26 cellular contexts compared by ENCODE assay signal in the genomic region with DNA sequence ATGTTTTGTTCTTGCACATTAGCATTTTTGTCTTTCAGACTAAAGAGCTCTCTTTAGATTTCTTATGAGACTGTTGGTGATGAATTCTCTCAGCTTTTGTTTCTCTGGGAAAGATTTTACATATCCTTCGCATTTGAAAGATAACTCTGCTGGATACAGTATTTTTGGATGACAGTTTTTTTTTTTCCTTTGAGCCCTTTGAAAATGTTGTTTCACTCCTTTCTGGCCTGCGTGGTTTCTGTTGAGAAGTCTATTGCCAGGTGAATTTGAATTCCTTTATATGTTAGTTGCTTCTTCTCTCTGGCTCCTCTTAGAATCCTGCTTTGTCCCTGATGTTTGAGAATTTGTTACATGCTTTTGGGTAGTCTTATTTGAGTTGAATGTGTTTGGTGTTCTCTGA.
"Had no signal": no experiment of that assay in that cellular context is flagged by ENCODE, and none has a peak within 500 bp of the region (broad histone marks: within the 10 kb centered on the region; RNA-seq: fewer than 3 reads in every experiment).

No MANE protein-coding gene starts in this region.

- H3K27me3 ChIP-seq: esophagus squamous epithelium, heart right ventricle, ovary, sigmoid colon, stomach, tibial artery had no signal

- H3K27ac Mint-ChIP-seq: effector memory CD8-positive, alpha-beta T cell; memory B cell; natural killer cell; stimulated activated effector memory CD8-positive, alpha-beta T cell treated with anti-CD3 and anti-CD28 coated beads, Interleukin-12 subunit alpha, Interleukin-12 subunit beta, amount 100 ng/mL, for 72 hours; type B pancreatic cell had no signal

- H3K4me3 ChIP-seq: esophagus squamous epithelium, heart right ventricle, lung, ovary, psoas muscle, sigmoid colon, stomach, tibial artery had no signal

- ATAC-seq: effector memory CD8-positive, alpha-beta T cell; heart right ventricle; left lobe of liver; natural killer cell; psoas muscle; right cardiac atrium; stimulated activated effector memory CD8-positive, alpha-beta T cell treated with anti-CD3 and anti-CD28 coated beads, Interleukin-12 subunit alpha, Interleukin-12 subunit beta, amount 100 ng/mL, for 72 hours had no signal

- H3K27me3 Mint-ChIP-seq: type B pancreatic cell had no signal

- H3K4me3 Mint-ChIP-seq: effector memory CD8-positive, alpha-beta T cell; memory B cell; natural killer cell; stimulated activated effector memory CD8-positive, alpha-beta T cell treated with anti-CD3 and anti-CD28 coated beads, Interleukin-12 subunit alpha, Interleukin-12 subunit beta, amount 100 ng/mL, for 72 hours; type B pancreatic cell had no signal

- DNase-seq: cortex of kidney; effector memory CD8-positive, alpha-beta T cell; erythroblast; esophagus squamous epithelium; foreskin melanocyte; glutamatergic neuron; heart right ventricle; hippocampal formation; kidney; natural killer cell; occipital lobe; ovary; posterior cingulate gyrus; psoas muscle; right cardiac atrium; sigmoid colon; stimulated activated CD4-positive, alpha-beta T cell treated with anti-CD3 and anti-CD28 coated beads, Interleukin-2, amount 100 ng/mL, for 24 hours; stimulated activated CD4-positive, alpha-beta T cell treated with anti-CD3 and anti-CD28 coated beads, Interleukin-4, amount 100 ng/mL, for 24 hours; stimulated activated naive CD4-positive, alpha-beta T cell treated with Interleukin-2 at 50 U/mL for 16 hours; stomach; tibial artery had no signal

- H3K4me1 ChIP-seq: esophagus squamous epithelium, heart right ventricle, psoas muscle, sigmoid colon, stomach, tibial artery had no signal

- H3K36me3 Mint-ChIP-seq: stimulated activated effector memory CD8-positive, alpha-beta T cell treated with anti-CD3 and anti-CD28 coated beads, Interleukin-12 subunit alpha, Interleukin-12 subunit beta, amount 100 ng/mL, for 72 hours; type B pancreatic cell had no signal

- H3K4me1 Mint-ChIP-seq: memory B cell; natural killer cell; stimulated activated effector memory CD8-positive, alpha-beta T cell treated with anti-CD3 and anti-CD28 coated beads, Interleukin-12 subunit alpha, Interleukin-12 subunit beta, amount 100 ng/mL, for 72 hours had no signal

- H3K36me3 ChIP-seq: esophagus squamous epithelium, heart right ventricle, ovary, sigmoid colon, stomach had no signal

- H3K27ac ChIP-seq: esophagus squamous epithelium, heart right ventricle, ovary, psoas muscle, sigmoid colon, stomach, tibial artery had no signal

- H3K9me3 ChIP-seq: ovary had no signal
